1 cellular context compared by ENCODE assay signal in the genomic region with DNA sequence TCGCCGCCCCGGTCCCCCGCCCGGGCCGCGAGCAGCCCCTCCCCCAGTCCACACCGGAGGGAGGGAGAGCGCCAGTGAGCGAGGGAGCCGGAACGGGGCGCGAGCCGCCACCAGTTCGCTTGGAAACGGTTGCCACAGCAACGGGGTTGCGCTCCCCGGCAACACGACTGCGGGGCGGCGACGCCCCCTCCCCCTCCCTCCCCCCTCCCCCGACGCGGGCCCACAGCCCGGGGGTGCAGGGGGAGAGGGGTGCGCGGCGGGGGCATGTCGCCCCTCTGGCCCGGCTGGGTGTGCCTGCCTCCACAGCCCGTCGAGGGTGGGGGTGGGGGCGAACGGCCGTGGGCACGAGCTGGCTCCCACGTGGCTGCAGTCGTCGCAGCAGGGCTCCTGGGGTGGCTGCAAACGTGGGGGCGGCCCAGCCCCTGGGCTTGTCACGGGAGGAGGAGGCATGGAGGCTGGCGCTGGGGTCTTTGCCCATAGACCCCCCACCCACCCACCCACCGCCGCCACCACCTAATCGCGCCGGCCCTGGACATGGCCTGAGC.
TF ChIP-seq lines count a peak whose summit lies in the region.

No MANE protein-coding gene starts in this region.

TF ChIP-seq in K562, 482 proteins besides CTCF, POLR2A, EP300 and RAD21 (continued from another document):
- TF ChIP-seq, protein P1, sequence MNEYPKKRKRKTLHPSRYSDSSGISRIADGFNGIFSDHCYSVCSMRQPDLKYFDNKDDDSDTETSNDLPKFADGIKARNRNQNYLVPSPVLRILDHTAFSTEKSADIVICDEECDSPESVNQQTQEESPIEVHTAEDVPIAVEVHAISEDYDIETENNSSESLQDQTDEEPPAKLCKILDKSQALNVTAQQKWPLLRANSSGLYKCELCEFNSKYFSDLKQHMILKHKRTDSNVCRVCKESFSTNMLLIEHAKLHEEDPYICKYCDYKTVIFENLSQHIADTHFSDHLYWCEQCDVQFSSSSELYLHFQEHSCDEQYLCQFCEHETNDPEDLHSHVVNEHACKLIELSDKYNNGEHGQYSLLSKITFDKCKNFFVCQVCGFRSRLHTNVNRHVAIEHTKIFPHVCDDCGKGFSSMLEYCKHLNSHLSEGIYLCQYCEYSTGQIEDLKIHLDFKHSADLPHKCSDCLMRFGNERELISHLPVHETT (CRISPR knock-in tag; conservative IDR thresholded peaks at IDR 0.05 in 1 of 2, IDR thresholded peaks at IDR 0.05 in 1 of 2) = peak in 1 of 2 experiments; percentile 21; a peak in 1 of 4 replicates
- TF ChIP-seq, protein P2, sequence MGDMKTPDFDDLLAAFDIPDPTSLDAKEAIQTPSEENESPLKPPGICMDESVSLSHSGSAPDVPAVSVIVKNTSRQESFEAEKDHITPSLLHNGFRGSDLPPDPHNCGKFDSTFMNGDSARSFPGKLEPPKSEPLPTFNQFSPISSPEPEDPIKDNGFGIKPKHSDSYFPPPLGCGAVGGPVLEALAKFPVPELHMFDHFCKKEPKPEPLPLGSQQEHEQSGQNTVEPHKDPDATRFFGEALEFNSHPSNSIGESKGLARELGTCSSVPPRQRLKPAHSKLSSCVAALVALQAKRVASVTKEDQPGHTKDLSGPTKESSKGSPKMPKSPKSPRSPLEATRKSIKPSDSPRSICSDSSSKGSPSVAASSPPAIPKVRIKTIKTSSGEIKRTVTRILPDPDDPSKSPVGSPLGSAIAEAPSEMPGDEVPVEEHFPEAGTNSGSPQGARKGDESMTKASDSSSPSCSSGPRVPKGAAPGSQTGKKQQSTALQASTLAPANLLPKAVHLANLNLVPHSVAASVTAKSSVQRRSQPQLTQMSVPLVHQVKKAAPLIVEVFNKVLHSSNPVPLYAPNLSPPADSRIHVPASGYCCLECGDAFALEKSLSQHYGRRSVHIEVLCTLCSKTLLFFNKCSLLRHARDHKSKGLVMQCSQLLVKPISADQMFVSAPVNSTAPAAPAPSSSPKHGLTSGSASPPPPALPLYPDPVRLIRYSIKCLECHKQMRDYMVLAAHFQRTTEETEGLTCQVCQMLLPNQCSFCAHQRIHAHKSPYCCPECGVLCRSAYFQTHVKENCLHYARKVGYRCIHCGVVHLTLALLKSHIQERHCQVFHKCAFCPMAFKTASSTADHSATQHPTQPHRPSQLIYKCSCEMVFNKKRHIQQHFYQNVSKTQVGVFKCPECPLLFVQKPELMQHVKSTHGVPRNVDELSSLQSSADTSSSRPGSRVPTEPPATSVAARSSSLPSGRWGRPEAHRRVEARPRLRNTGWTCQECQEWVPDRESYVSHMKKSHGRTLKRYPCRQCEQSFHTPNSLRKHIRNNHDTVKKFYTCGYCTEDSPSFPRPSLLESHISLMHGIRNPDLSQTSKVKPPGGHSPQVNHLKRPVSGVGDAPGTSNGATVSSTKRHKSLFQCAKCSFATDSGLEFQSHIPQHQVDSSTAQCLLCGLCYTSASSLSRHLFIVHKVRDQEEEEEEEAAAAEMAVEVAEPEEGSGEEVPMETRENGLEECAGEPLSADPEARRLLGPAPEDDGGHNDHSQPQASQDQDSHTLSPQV (IDR thresholded peaks at IDR 0.05) = 0 out of 2 replicates have a peak, but pooled peaks have one; percentile 2
- TF ChIP-seq, protein P3, sequence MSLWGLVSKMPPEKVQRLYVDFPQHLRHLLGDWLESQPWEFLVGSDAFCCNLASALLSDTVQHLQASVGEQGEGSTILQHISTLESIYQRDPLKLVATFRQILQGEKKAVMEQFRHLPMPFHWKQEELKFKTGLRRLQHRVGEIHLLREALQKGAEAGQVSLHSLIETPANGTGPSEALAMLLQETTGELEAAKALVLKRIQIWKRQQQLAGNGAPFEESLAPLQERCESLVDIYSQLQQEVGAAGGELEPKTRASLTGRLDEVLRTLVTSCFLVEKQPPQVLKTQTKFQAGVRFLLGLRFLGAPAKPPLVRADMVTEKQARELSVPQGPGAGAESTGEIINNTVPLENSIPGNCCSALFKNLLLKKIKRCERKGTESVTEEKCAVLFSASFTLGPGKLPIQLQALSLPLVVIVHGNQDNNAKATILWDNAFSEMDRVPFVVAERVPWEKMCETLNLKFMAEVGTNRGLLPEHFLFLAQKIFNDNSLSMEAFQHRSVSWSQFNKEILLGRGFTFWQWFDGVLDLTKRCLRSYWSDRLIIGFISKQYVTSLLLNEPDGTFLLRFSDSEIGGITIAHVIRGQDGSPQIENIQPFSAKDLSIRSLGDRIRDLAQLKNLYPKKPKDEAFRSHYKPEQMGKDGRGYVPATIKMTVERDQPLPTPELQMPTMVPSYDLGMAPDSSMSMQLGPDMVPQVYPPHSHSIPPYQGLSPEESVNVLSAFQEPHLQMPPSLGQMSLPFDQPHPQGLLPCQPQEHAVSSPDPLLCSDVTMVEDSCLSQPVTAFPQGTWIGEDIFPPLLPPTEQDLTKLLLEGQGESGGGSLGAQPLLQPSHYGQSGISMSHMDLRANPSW (CRISPR knock-in tag; IDR thresholded peaks at IDR 0.05) = no peak
- TF ChIP-seq RFX1 (IDR thresholded peaks at IDR 0.05) = peak; percentile 87
- TF ChIP-seq, protein P4, sequence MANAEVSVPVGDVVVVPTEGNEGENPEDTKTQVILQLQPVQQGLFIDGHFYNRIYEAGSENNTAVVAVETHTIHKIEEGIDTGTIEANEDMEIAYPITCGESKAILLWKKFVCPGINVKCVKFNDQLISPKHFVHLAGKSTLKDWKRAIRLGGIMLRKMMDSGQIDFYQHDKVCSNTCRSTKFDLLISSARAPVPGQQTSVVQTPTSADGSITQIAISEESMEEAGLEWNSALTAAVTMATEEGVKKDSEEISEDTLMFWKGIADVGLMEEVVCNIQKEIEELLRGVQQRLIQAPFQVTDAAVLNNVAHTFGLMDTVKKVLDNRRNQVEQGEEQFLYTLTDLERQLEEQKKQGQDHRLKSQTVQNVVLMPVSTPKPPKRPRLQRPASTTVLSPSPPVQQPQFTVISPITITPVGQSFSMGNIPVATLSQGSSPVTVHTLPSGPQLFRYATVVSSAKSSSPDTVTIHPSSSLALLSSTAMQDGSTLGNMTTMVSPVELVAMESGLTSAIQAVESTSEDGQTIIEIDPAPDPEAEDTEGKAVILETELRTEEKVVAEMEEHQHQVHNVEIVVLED (CRISPR knock-in tag; IDR thresholded peaks at IDR 0.05) = no peak
- TF ChIP-seq PCBP1 (IDR thresholded peaks at IDR 0.05; ENCODE audit: low read depth, low read length, poor library complexity, severe bottlenecking) = peak; percentile 95
- no peak for TF ChIP-seq KDM5B (IDR thresholded peaks at IDR 0.05; ENCODE audit: insufficient replicate concordance, low read depth, low read length)
- TF ChIP-seq, protein P5, sequence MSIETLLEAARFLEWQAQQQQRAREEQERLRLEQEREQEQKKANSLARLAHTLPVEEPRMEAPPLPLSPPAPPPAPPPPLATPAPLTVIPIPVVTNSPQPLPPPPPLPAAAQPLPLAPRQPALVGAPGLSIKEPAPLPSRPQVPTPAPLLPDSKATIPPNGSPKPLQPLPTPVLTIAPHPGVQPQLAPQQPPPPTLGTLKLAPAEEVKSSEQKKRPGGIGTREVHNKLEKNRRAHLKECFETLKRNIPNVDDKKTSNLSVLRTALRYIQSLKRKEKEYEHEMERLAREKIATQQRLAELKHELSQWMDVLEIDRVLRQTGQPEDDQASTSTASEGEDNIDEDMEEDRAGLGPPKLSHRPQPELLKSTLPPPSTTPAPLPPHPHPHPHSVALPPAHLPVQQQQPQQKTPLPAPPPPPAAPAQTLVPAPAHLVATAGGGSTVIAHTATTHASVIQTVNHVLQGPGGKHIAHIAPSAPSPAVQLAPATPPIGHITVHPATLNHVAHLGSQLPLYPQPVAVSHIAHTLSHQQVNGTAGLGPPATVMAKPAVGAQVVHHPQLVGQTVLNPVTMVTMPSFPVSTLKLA (conservative IDR thresholded peaks at IDR 0.05) = 0 out of 4 replicates have a peak, but pooled peaks of 1 of the 2 experiments have one; percentile 11
- TF ChIP-seq BMI1 (IDR thresholded peaks at IDR 0.05; ENCODE audit: low read length) = peak; percentile 64; the same call in 1 of the 2 replicates
- TF ChIP-seq, protein P6, sequence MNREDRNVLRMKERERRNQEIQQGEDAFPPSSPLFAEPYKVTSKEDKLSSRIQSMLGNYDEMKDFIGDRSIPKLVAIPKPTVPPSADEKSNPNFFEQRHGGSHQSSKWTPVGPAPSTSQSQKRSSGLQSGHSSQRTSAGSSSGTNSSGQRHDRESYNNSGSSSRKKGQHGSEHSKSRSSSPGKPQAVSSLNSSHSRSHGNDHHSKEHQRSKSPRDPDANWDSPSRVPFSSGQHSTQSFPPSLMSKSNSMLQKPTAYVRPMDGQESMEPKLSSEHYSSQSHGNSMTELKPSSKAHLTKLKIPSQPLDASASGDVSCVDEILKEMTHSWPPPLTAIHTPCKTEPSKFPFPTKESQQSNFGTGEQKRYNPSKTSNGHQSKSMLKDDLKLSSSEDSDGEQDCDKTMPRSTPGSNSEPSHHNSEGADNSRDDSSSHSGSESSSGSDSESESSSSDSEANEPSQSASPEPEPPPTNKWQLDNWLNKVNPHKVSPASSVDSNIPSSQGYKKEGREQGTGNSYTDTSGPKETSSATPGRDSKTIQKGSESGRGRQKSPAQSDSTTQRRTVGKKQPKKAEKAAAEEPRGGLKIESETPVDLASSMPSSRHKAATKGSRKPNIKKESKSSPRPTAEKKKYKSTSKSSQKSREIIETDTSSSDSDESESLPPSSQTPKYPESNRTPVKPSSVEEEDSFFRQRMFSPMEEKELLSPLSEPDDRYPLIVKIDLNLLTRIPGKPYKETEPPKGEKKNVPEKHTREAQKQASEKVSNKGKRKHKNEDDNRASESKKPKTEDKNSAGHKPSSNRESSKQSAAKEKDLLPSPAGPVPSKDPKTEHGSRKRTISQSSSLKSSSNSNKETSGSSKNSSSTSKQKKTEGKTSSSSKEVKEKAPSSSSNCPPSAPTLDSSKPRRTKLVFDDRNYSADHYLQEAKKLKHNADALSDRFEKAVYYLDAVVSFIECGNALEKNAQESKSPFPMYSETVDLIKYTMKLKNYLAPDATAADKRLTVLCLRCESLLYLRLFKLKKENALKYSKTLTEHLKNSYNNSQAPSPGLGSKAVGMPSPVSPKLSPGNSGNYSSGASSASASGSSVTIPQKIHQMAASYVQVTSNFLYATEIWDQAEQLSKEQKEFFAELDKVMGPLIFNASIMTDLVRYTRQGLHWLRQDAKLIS (CRISPR knock-in tag; IDR thresholded peaks at IDR 0.05) = 0 out of 2 replicates have a peak, but pooled peaks have one; percentile 23
- TF ChIP-seq RBM39 (optimal IDR thresholded peaks at IDR 0.05; ENCODE audit: low read depth, low read length) = peak; percentile 3
